In genomic region chr1:161196521-161197451, GRCh38 we compare ENCODE assay signal across 8 cellular contexts. TPM values are rescaled to one million over a fixed set of nuclear protein-coding genes. Genes with fewer than 3 reads are reported as not detected.
DNase-seq lines count a peak whose midpoint lies in the region; ATAC-seq, FAIRE-seq and TF ChIP-seq lines count a peak whose summit lies in the region.

No MANE protein-coding gene starts in this region.

- no peak for DNase-seq in CD4-positive, CD25-positive, alpha-beta regulatory T cell
- DNase-seq in left ventricle myocardium inferior, result peak; percentile 55
- peak; percentile 59 for DNase-seq in retinal pigment epithelial cell (ENCODE audit: low read depth)
- no peak for DNase-seq in GM12892 (ENCODE audit: insufficient read length)
- DNase-seq in GM10266 (ENCODE audit: extremely low spot score), result no peak

- H3K27me3 ChIP-seq in CD4-positive, CD25-positive, alpha-beta regulatory T cell (ENCODE audit: control insufficient read depth, insufficient read depth, low read length), result no peaks in the 10 kb centered on the region
- no peaks in the 10 kb centered on the region for H3K27me3 ChIP-seq in left ventricle myocardium inferior (ENCODE audit: low read depth)

- 59 to 79% (median 66%) methylated on average over 27 of the region's 27 CpGs for WGBS in adipose tissue, 3 donors

- H3K27ac ChIP-seq in CD4-positive, CD25-positive, alpha-beta regulatory T cell (ENCODE audit: insufficient read depth, low read length, poor library complexity, severe bottlenecking), result no peak overlapping the region
- H3K27ac ChIP-seq in adipose tissue (ENCODE audit: low read depth, low read length), result peak overlapping the region; percentile 80
- H3K27ac ChIP-seq in left ventricle myocardium inferior (replicated peaks), result peak overlapping the region; percentile 99

- no peak for TF ChIP-seq POLR2A in GM12892 (IDR thresholded peaks at IDR 0.05; ENCODE audit: low read depth, low read length)

- H3K9me3 ChIP-seq in CD4-positive, CD25-positive, alpha-beta regulatory T cell (ENCODE audit: control insufficient read depth in 2 of 2, low read length in 2 of 2), result no peaks in the 10 kb centered on the region
- no peaks in the 10 kb centered on the region for H3K9me3 ChIP-seq in left ventricle myocardium inferior (replicated peaks)

- H3K36me3 Mint-ChIP-seq in CD4-positive, CD25-positive, alpha-beta regulatory T cell, result peaks cover 3% of the 10 kb centered on the region

- ATAC-seq in CD4-positive, CD25-positive, alpha-beta regulatory T cell (ENCODE audit: low read depth in 2 of 2), result no peak
- ATAC-seq in HG03139 (IDR thresholded peaks at IDR 0.05; ENCODE audit: unreplicated experiment) (no peak), HG02571 (IDR thresholded peaks at IDR 0.05; ENCODE audit: unreplicated experiment) (no peak)

- H3K27ac Mint-ChIP-seq in CD4-positive, CD25-positive, alpha-beta regulatory T cell, result peak overlapping the region in 2 of 3 donors; percentile 46 to 48

- H3K4me3 Mint-ChIP-seq in CD4-positive, CD25-positive, alpha-beta regulatory T cell, result peak overlapping the region in 1 of 4 donors; percentile 25

- no peak for FAIRE-seq in GM12892 (lab: Jason Lieb, UNC)

- no peaks in the 10 kb centered on the region for H3K27me3 Mint-ChIP-seq in CD4-positive, CD25-positive, alpha-beta regulatory T cell

- TF ChIP-seq CTCF in left ventricle myocardium inferior (IDR thresholded peaks at IDR 0.05; ENCODE audit: borderline replicate concordance) (no peak), retinal pigment epithelial cell (conservative IDR thresholded peaks at IDR 0.05; ENCODE audit: low read depth, low read length) (no peak), GM10266 (IDR thresholded peaks at IDR 0.05; ENCODE audit: control insufficient read depth, insufficient read depth, low read depth, missing control alignments) (no peak)

- H3K9me3 Mint-ChIP-seq in CD4-positive, CD25-positive, alpha-beta regulatory T cell, result no peaks in the 10 kb centered on the region

- H3K36me3 ChIP-seq in CD4-positive, CD25-positive, alpha-beta regulatory T cell (ENCODE audit: control insufficient read depth, insufficient read depth, low read length), result no peaks in the 10 kb centered on the region
- peaks cover 16% of the 10 kb centered on the region for H3K36me3 ChIP-seq in left ventricle myocardium inferior

- H3K4me1 Mint-ChIP-seq in CD4-positive, CD25-positive, alpha-beta regulatory T cell, result peaks cover 7 to 59% (median 33%) of the 10 kb centered on the region in 4 donors

- no peak overlapping the region for H3K4me3 ChIP-seq in CD4-positive, CD25-positive, alpha-beta regulatory T cell (ENCODE audit: low read depth, low read length)
- peak overlapping the region; percentile 67 for H3K4me3 ChIP-seq in left ventricle myocardium inferior
- H3K4me3 ChIP-seq in retinal pigment epithelial cell (ENCODE audit: low read length), result no peak overlapping the region

- intact Hi-C loops in left ventricle myocardium inferior (cut with micrococcal nuclease), result no loop called here

- peaks cover 35% of the 10 kb centered on the region for H3K4me1 ChIP-seq in CD4-positive, CD25-positive, alpha-beta regulatory T cell (ENCODE audit: control insufficient read depth, insufficient read depth, low read length, poor library complexity, severe bottlenecking)
- H3K4me1 ChIP-seq in left ventricle myocardium inferior, result peaks cover 98% of the 10 kb centered on the region

RNA-seq across cellular contexts. Expression of gene ADAMTS4, which starts 2.1 kb away (rescaled TPM):
- total RNA-seq in CD4-positive, CD25-positive, alpha-beta regulatory T cell, result 5.3 TPM
- polyA plus RNA-seq in CD4-positive, CD25-positive, alpha-beta regulatory T cell, result 1 to 10 TPM in 1 of 4 donors, under 1 TPM in 2, not detected in 1; 0.36 to 1.4 (median 0.37) TPM
- polyA plus RNA-seq in adipose tissue, result 100 to 1,000 TPM in 1 of 3 donors, 10 to 100 TPM in 1, 1 to 10 TPM in 1; 5.9 to 188 (median 37.3) TPM
- 14.1 TPM for total RNA-seq in left ventricle myocardium inferior
- 0.06 TPM for polyA plus RNA-seq in GM12892 (2012; ENCODE audit: missing spikeins)

RNA-seq across cellular contexts. Expression of gene NDUFS2, which starts 5.4 kb away (rescaled TPM):
- total RNA-seq in CD4-positive, CD25-positive, alpha-beta regulatory T cell, result 67.5 TPM
- 100 to 1,000 TPM; 107 to 128 (median 117) TPM for polyA plus RNA-seq in CD4-positive, CD25-positive, alpha-beta regulatory T cell
- 100 to 1,000 TPM in 1 of 3 donors, 10 to 100 TPM in 2; 68.4 to 163 (median 86.3) TPM for polyA plus RNA-seq in adipose tissue
- 302 TPM for total RNA-seq in left ventricle myocardium inferior
- 101 TPM for polyA plus RNA-seq in GM12892 (2012; ENCODE audit: missing spikeins)

RNA-seq across cellular contexts. Expression of gene FCER1G, which starts 18.3 kb away (rescaled TPM):
- 2.9 TPM for total RNA-seq in CD4-positive, CD25-positive, alpha-beta regulatory T cell
- 100 to 1,000 TPM in 2 of 4 donors, 10 to 100 TPM in 2; 48.4 to 121 (median 101) TPM for polyA plus RNA-seq in CD4-positive, CD25-positive, alpha-beta regulatory T cell
- 100 to 1,000 TPM in 2 of 3 donors, 10 to 100 TPM in 1; 28.6 to 258 (median 227) TPM for polyA plus RNA-seq in adipose tissue
- total RNA-seq in left ventricle myocardium inferior, result 22.0 TPM
- not detected for polyA plus RNA-seq in GM12892 (2012; ENCODE audit: missing spikeins)

RNA-seq across cellular contexts. Expression of gene B4GALT3, which starts 19.5 kb away (rescaled TPM):
- total RNA-seq in CD4-positive, CD25-positive, alpha-beta regulatory T cell, result 68.1 TPM
- polyA plus RNA-seq in CD4-positive, CD25-positive, alpha-beta regulatory T cell, result 100 to 1,000 TPM in 1 of 4 donors, 10 to 100 TPM in 3; 75.6 to 104 (median 84.9) TPM
- polyA plus RNA-seq in adipose tissue, result 10 to 100 TPM; 23.7 to 36.1 (median 26.4) TPM
- 23.2 TPM for total RNA-seq in left ventricle myocardium inferior
- 15.7 TPM for polyA plus RNA-seq in GM12892 (2012; ENCODE audit: missing spikeins)

RNA-seq across cellular contexts. Expression of gene APOA2, which starts 26.6 kb away (rescaled TPM):
- not detected for total RNA-seq in CD4-positive, CD25-positive, alpha-beta regulatory T cell
- polyA plus RNA-seq in CD4-positive, CD25-positive, alpha-beta regulatory T cell, result not detected
- polyA plus RNA-seq in adipose tissue, result not detected
- not detected for total RNA-seq in left ventricle myocardium inferior
- not detected for polyA plus RNA-seq in GM12892 (2012; ENCODE audit: missing spikeins)

Comparison
In these comparisons a context has a peak if more than half of its experiments do, and no peak if none do; other contexts are left out.
1. DNase-seq: peak in left ventricle myocardium inferior (single experiment) and retinal pigment epithelial cell (single experiment); none in CD4-positive, CD25-positive, alpha-beta regulatory T cell (0 of 3), GM12892 (single experiment) and GM10266 (single experiment).